Comparison of ENCODE assay signal across 14 cellular contexts in the genomic region with DNA sequence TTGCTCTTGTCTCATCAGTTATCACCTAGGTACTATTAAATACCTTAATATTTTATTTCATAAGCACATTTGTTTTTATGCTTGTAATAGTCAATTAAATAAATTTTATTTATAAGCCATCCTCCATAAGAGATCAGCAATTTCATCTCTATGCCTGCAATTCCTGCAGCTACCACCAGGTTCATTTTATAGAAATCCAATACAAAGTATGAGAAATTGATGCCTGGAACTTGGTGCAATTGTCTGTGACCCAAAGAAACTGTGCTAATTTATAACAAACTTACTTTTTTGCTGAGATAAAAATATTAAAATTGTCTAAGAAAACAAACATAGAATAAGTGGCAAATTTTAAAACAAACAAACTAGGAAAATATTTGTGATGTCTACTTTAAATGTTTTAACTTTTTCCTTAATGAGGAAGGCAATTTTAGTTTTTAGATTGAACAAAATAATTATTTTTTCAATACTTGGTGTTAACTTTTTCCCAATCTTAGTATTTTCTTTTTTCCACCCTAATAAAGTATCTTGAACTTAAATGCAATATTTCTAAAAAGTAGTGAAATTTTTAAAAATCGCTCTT.
DNase-seq lines count a peak whose midpoint lies in the region; ATAC-seq, FAIRE-seq and TF ChIP-seq lines count a peak whose summit lies in the region.
"Had no signal": no experiment of that assay in that cellular context is flagged by ENCODE, and none has a peak within 500 bp of the region (broad histone marks: within the 10 kb centered on the region; RNA-seq: fewer than 3 reads in every experiment).

No MANE protein-coding gene starts in this region.

- BruUV-seq in HCT116 (replicated peaks; lab: Mats Ljungman, UMichigan) (no TSS peak), HepG2 (replicated peaks; lab: Mats Ljungman, UMichigan) (no TSS peak)

- H3K9me3 ChIP-seq in BE2C, result no peaks in the 10 kb centered on the region
- H3K9me3 ChIP-seq in HCT116 (ENCODE audit: control insufficient read depth in 1 of 2, insufficient read depth in 1 of 2, low read depth in 1 of 2, low read length in 2 of 2), result peaks cover 15 to 18% of the 10 kb centered on the region in 2 experiments; a peak in 2 of 4 replicates
- no peaks in the 10 kb centered on the region for H3K9me3 ChIP-seq in astrocyte (ENCODE audit: insufficient read depth, low read depth, low read length)
- no peaks in the 10 kb centered on the region for H3K9me3 ChIP-seq in HepG2 (ENCODE audit: low read length)
- H3K9me3 ChIP-seq in tibial nerve, result no peaks in the 10 kb centered on the region

- no peaks in the 10 kb centered on the region for H3K9me2 ChIP-seq in HCT116 (ENCODE audit: insufficient read depth)

- H3K27me3 ChIP-seq in BE2C, result no peaks in the 10 kb centered on the region
- no peaks in the 10 kb centered on the region for H3K27me3 ChIP-seq in HCT116 (ENCODE audit: insufficient read depth, low read length)
- H3K27me3 ChIP-seq in astrocyte (ENCODE audit: insufficient read depth, low read length), result no peaks in the 10 kb centered on the region
- H3K27me3 ChIP-seq in HepG2 (ENCODE audit: control insufficient read depth in 1 of 2, insufficient read depth in 2 of 2, low read length in 2 of 2), result no peaks in the 10 kb centered on the region
- no peaks in the 10 kb centered on the region for H3K27me3 ChIP-seq in tibial nerve

- H3K4me3 Mint-ChIP-seq in astrocyte (ENCODE audit: unreplicated experiment), result no peak overlapping the region

- TF ChIP-seq POLR2A in HCT116 (IDR thresholded peaks at IDR 0.05; ENCODE audit: borderline replicate concordance, extremely low read depth, insufficient read depth, insufficient read length) (no peak), HepG2 (IDR thresholded peaks at IDR 0.05; ENCODE audit: insufficient read depth in 1 of 2, low read depth in 2 of 2, low read length in 2 of 2) (no peak), tibial nerve (IDR thresholded peaks at IDR 0.05) (no peak)

- no peak overlapping the region for H3K27ac Mint-ChIP-seq in astrocyte (ENCODE audit: unreplicated experiment)

- FAIRE-seq in astrocyte (lab: Jason Lieb, UNC) (no peak), HepG2 (lab: Jason Lieb, UNC) (no peak)
- FAIRE-seq: urothelium cell line had no signal

- 100% methylated on average over 1 of the region's 1 CpG for WGBS in HepG2 (ENCODE audit: low lambda C conversion rate)
- WGBS in tibial nerve, 2 donors, result 97 to 98% methylated on average over 1 of the region's 1 CpG

- POLR2A ChIA-PET in HCT116 (lab: Charles Lee), result no interaction called here
- POLR2A ChIA-PET in HepG2 (lab: Yijun Ruan, JAX), result no interaction called here

- H2AFZ ChIP-seq in HCT116 (ENCODE audit: low read depth, low read length, poor library complexity, severe bottlenecking) (no peak overlapping the region), astrocyte (ENCODE audit: low read depth, low read length) (no peak overlapping the region), HepG2 (ENCODE audit: low read length) (no peak overlapping the region)

- H3K36me3 ChIP-seq in BE2C, result no peaks in the 10 kb centered on the region
- H3K36me3 ChIP-seq in HCT116 (ENCODE audit: control insufficient read depth in 1 of 2, insufficient read depth in 2 of 2, low read length in 2 of 2), result no peaks in the 10 kb centered on the region
- H3K36me3 ChIP-seq in astrocyte (ENCODE audit: insufficient read depth, low read length), result no peaks in the 10 kb centered on the region
- peaks cover 3 to 13% of the 10 kb centered on the region in 2 experiments for H3K36me3 ChIP-seq in HepG2 (replicated peaks in 1 of 2; ENCODE audit: control insufficient read depth in 1 of 2, insufficient read depth in 2 of 2, low read length in 2 of 2)
- no peaks in the 10 kb centered on the region for H3K36me3 ChIP-seq in tibial nerve

- H3K4me3 ChIP-seq in BE2C (ENCODE audit: low read depth, low read length) (no peak overlapping the region), HCT116 (replicated peaks in 1 of 2; ENCODE audit: low read depth in 1 of 2, low read length in 2 of 2) (no peak overlapping the region), astrocyte (ENCODE audit: insufficient read depth, low read depth, low read length) (no peak overlapping the region), HepG2 (replicated peaks in 1 of 3; ENCODE audit: insufficient read depth in 1 of 3, low read depth in 2 of 3, low read length in 3 of 3) (no peak overlapping the region), tibial nerve (no peak overlapping the region)

- H3K27me3 Mint-ChIP-seq in astrocyte (ENCODE audit: low read depth, unreplicated experiment), result no peaks in the 10 kb centered on the region

- TF ChIP-seq RAD21 in HCT116 (IDR thresholded peaks at IDR 0.05; ENCODE audit: low read depth), result no peak
- no peak for TF ChIP-seq RAD21 in HepG2 (CRISPR knock-in tag; IDR thresholded peaks at IDR 0.05)

- no peak for DNase-seq in BE2C
- DNase-seq in HCT116 (ENCODE audit: low read depth, low spot score), result no peak
- no peak for DNase-seq in astrocyte (ENCODE audit: low read depth)
- peak; percentile 8 for DNase-seq in HepG2 (ENCODE audit: low spot score)
- DNase-seq in head of caudate nucleus, result no peak
- no peak for DNase-seq in NCI-H187 (lab: John Stamatoyannopoulos, UW)
- DNase-seq in tibial nerve (ENCODE audit: low spot score in 2 of 2), result no peak
- no peak for DNase-seq in activated CD4-positive, CD25-positive, alpha-beta regulatory T cell treated with anti-CD3 and anti-CD28 coated beads, Interleukin-2, amount 50 U/mL, for 72 hours
- DNase-seq: activated CD4-positive, alpha-beta T cell treated with anti-CD3 and anti-CD28 coated beads for 48 hours; amygdala; EL; NCI-H1436 treated with DMSO at 0.1 percent for 48 hours; Right ventricle myocardium superior had no signal

- ATAC-seq in HCT116 (no peak), HepG2 (no peak)

- in situ Hi-C loops in HepG2 (cut with HindIII; ENCODE audit: extremely low pct_ligation_motif_present, low pct_unique_long_range_greater_than_20kb), result no loop called here

- H3K4me1 Mint-ChIP-seq in astrocyte (ENCODE audit: low read depth, unreplicated experiment), result peaks cover 6% of the 10 kb centered on the region

- H3K9me3 Mint-ChIP-seq in astrocyte (ENCODE audit: unreplicated experiment), result peaks cover 2% of the 10 kb centered on the region

- intact Hi-C loops in HCT116 (cut with micrococcal nuclease) (no loop called here), HepG2 (cut with micrococcal nuclease; ENCODE audit: unreplicated experiment) (no loop called here), head of caudate nucleus (cut with DNase I) (no loop called here)

- RAD21 ChIA-PET in HCT116 (lab: Charles Lee; ENCODE audit: low non-redundant PET in 1 of 2, low total read pairs in 2 of 2, uncharacterized antibody in 2 of 2, unreplicated experiment in 2 of 2), result no interaction called here

- CTCF ChIA-PET in HCT116 (lab: Charles Lee) (no interaction called here), HepG2 (lab: Yijun Ruan, JAX; ENCODE audit: low intra/inter-chr PET ratio, low total read pairs) (no interaction called here)

- H3K9ac ChIP-seq in HCT116 (ENCODE audit: low read length), result no peak overlapping the region
- H3K9ac ChIP-seq in astrocyte (ENCODE audit: low read length), result no peak overlapping the region
- no peak overlapping the region for H3K9ac ChIP-seq in HepG2 (ENCODE audit: insufficient read depth, low read depth, low read length)

- TF ChIP-seq CTCF in BE2C (IDR thresholded peaks at IDR 0.05; ENCODE audit: low read depth, low read length), result peak; percentile 73
- TF ChIP-seq CTCF in HCT116 (IDR thresholded peaks at IDR 0.05 in 2 of 3, conservative IDR thresholded peaks at IDR 0.05 in 1 of 3; ENCODE audit: borderline replicate concordance in 1 of 3, insufficient read depth in 1 of 3, low read depth in 2 of 3, low read length in 2 of 3), result peak in 2 of 3 experiments; percentile 45 to 52; a peak in 4 of 6 replicates
- peak; percentile 35 for TF ChIP-seq CTCF in astrocyte (IDR thresholded peaks at IDR 0.05; ENCODE audit: insufficient read depth, low read depth, low read length)
- TF ChIP-seq CTCF in HepG2 (CRISPR knock-in tag; IDR thresholded peaks at IDR 0.05), result no peak
- peak in 1 of 5 experiments; percentile 13 for TF ChIP-seq CTCF in tibial nerve (IDR thresholded peaks at IDR 0.05)

- no peaks in the 10 kb centered on the region for H4K20me1 ChIP-seq in HCT116 (ENCODE audit: insufficient read depth)
- H4K20me1 ChIP-seq in astrocyte (ENCODE audit: insufficient read depth, low read length), result no peaks in the 10 kb centered on the region
- 0 out of 2 replicates have a peak, but pooled peaks cover 2% of the 10 kb centered on the region for H4K20me1 ChIP-seq in HepG2 (ENCODE audit: insufficient read depth, low read length)

- TF ChIP-seq EP300 in HepG2 (IDR thresholded peaks at IDR 0.05; ENCODE audit: low read depth in 2 of 2, low read length in 2 of 2), result no peak
- no peak for TF ChIP-seq EP300 in HepG2 (CRISPR knock-in tag; IDR thresholded peaks at IDR 0.05; ENCODE audit: borderline replicate concordance)
- no peak for TF ChIP-seq EP300 in tibial nerve (IDR thresholded peaks at IDR 0.05)

- H3K79me2 ChIP-seq in HCT116 (ENCODE audit: insufficient read depth, low read length) (no peaks in the 10 kb centered on the region), astrocyte (ENCODE audit: insufficient read depth, low read length) (no peaks in the 10 kb centered on the region), HepG2 (ENCODE audit: insufficient read depth, low read length) (peaks cover 3% of the 10 kb centered on the region)

- H3K4me1 ChIP-seq in BE2C (peaks cover 9% of the 10 kb centered on the region), HCT116 (ENCODE audit: control insufficient read depth in 1 of 2, insufficient read depth in 2 of 2, low read length in 2 of 2) (no peaks in the 10 kb centered on the region), astrocyte (ENCODE audit: insufficient read depth, low read length) (peaks cover 5% of the 10 kb centered on the region), HepG2 (ENCODE audit: insufficient read depth, low read length) (no peaks in the 10 kb centered on the region), tibial nerve (peaks cover 0 to 9% (median 0%) of the 10 kb centered on the region in 4 donors)

- H3K36me3 Mint-ChIP-seq in astrocyte (ENCODE audit: low read depth, unreplicated experiment), result peaks cover 1% of the 10 kb centered on the region

- H3K4me2 ChIP-seq in HCT116 (ENCODE audit: low read length) (no peak overlapping the region), astrocyte (ENCODE audit: low read length) (no peak overlapping the region), HepG2 (ENCODE audit: low read depth, low read length) (no peak overlapping the region)

- H3K27ac ChIP-seq in HCT116 (ENCODE audit: low read depth, low read length) (no peak overlapping the region), astrocyte (ENCODE audit: low read depth, low read length) (no peak overlapping the region), HepG2 (ENCODE audit: extremely low read length, insufficient read depth, low read length) (no peak overlapping the region), tibial nerve (no peak overlapping the region)

TF ChIP-seq in HCT116, 20 proteins besides CTCF, POLR2A, EP300 and RAD21 (continues in another document):
- no peak for TF ChIP-seq SP1 (IDR thresholded peaks at IDR 0.05; ENCODE audit: low read depth)
- no peak for TF ChIP-seq YY1 (IDR thresholded peaks at IDR 0.05; ENCODE audit: extremely low read depth, insufficient replicate concordance, low read depth, low read length)
